In the genomic region with DNA sequence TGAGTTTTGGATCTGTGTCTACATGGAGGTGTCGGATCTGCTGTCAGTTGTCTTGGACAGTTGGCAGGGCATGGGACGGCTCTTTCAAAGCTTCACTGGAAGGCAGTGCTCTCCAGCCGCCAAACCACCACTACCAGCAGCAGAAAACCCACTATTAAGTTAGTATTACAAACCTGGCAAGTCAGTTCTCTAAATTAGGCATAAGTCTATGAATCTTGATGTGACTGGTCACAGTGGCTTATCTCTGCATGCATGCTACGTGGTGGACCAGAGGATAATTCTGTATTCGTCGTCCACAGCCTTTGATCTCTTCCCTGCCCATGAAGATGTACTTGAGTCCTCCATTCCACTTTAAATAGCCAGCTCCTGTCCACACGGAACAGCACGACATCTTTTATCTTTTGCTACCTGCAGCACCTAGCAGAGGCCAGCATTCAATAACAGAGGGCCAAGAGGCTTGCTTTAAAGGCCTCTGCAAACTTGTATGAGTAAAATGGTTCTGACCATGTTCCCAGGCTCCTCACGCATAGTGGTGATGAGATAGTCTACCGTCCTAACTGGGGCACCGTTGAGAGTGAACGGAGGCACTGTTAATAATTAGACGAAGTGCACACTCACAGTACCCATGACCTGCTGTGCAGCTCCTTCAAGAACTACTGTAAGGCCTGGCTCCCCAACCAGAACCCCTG, we compare ENCODE assay signal across 1 cellular context.
TF ChIP-seq lines count a peak whose summit lies in the region.

No MANE protein-coding gene starts in this region.

TF ChIP-seq in WTC11, 78 proteins besides CTCF, POLR2A, EP300 and RAD21 (continued from another document):
- no peak for TF ChIP-seq CBFB (CRISPR knock-in tag; IDR thresholded peaks at IDR 0.05; ENCODE audit: low read depth)
- TF ChIP-seq, protein P1, sequence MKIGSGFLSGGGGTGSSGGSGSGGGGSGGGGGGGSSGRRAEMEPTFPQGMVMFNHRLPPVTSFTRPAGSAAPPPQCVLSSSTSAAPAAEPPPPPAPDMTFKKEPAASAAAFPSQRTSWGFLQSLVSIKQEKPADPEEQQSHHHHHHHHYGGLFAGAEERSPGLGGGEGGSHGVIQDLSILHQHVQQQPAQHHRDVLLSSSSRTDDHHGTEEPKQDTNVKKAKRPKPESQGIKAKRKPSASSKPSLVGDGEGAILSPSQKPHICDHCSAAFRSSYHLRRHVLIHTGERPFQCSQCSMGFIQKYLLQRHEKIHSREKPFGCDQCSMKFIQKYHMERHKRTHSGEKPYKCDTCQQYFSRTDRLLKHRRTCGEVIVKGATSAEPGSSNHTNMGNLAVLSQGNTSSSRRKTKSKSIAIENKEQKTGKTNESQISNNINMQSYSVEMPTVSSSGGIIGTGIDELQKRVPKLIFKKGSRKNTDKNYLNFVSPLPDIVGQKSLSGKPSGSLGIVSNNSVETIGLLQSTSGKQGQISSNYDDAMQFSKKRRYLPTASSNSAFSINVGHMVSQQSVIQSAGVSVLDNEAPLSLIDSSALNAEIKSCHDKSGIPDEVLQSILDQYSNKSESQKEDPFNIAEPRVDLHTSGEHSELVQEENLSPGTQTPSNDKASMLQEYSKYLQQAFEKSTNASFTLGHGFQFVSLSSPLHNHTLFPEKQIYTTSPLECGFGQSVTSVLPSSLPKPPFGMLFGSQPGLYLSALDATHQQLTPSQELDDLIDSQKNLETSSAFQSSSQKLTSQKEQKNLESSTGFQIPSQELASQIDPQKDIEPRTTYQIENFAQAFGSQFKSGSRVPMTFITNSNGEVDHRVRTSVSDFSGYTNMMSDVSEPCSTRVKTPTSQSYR (CRISPR knock-in tag; IDR thresholded peaks at IDR 0.05) = no peak
- no peak for TF ChIP-seq ZNF232 (CRISPR knock-in tag; IDR thresholded peaks at IDR 0.05)
- no peak for TF ChIP-seq NR2C2 (CRISPR knock-in tag; IDR thresholded peaks at IDR 0.05)
- TF ChIP-seq ZNF317 (CRISPR knock-in tag; IDR thresholded peaks at IDR 0.05; ENCODE audit: borderline replicate concordance, low read depth) = no peak
- no peak for TF ChIP-seq OVOL2 (CRISPR knock-in tag; IDR thresholded peaks at IDR 0.05; ENCODE audit: borderline replicate concordance)
